Comparison of ENCODE assay signal across 20 cellular contexts in the genomic region with DNA sequence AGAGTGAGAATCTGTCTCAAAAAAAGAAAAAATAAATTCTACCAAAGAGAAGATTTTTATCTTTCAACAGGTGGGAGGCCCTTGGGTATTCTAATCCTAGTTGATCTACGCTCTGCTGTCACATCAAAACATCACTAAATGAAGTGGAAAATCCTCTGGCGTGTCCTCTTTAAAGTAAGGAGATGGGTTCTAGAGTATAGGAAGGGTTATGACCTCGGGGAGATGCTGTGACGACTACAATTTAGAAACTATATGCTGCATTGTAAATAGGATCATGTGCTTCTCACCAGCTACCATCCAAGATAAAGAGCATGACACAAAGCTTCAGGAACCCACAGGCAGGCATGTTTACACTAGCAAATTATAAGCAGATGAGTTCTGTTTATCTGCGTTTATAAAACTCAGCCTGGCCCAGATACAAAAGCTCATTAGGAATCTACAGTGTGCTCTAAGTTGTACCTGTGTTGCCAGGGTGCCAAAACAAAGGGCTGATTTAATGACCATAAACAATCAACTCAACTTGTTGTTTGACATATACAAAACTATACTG.
DNase-seq lines count a peak whose midpoint lies in the region; ATAC-seq, FAIRE-seq and TF ChIP-seq lines count a peak whose summit lies in the region.
"Had no signal": no experiment of that assay in that cellular context is flagged by ENCODE, and none has a peak within 500 bp of the region (broad histone marks: within the 10 kb centered on the region; RNA-seq: fewer than 3 reads in every experiment).

No MANE protein-coding gene starts in this region.

- BruUV-seq in K562 (replicated peaks; lab: Mats Ljungman, UMichigan): no TSS peak

- TF ChIP-seq EP300 in K562 (IDR thresholded peaks at IDR 0.05; ENCODE audit: low read length): no peak

- H3K9me1 ChIP-seq in K562 (ENCODE audit: control insufficient read depth, insufficient read depth, low read length): no peaks in the 10 kb centered on the region

- POLR2A ChIA-PET in K562 (lab: Yijun Ruan, JAX): no interaction called here

- H3K27me3 ChIP-seq in K562 (ENCODE audit: control insufficient read depth in 2 of 2, insufficient read depth in 2 of 2, low read length in 2 of 2) (no peaks in the 10 kb centered on the region), osteoblast (ENCODE audit: insufficient read depth, low read length) (no peaks in the 10 kb centered on the region), thyroid gland (no peaks in the 10 kb centered on the region)
- H3K27me3 ChIP-seq: spleen, upper lobe of right lung had no signal

- H3K9ac ChIP-seq in K562 (ENCODE audit: insufficient read depth in 1 of 2, low read depth in 2 of 2, low read length in 2 of 2): no peak overlapping the region

- no peak for TF ChIP-seq CTCF in K562 (IDR thresholded peaks at IDR 0.05 in 2 of 3, conservative IDR thresholded peaks at IDR 0.05 in 1 of 3; ENCODE audit: insufficient read depth in 2 of 3, low read depth in 1 of 3, low read length in 3 of 3)
- no peak for TF ChIP-seq CTCF in osteoblast (IDR thresholded peaks at IDR 0.05; ENCODE audit: extremely low read depth, low read depth, low read length)
- no peak for TF ChIP-seq CTCF in thyroid gland (IDR thresholded peaks at IDR 0.05)

- H3K4me1 ChIP-seq in K562 (replicated peaks in 1 of 2; ENCODE audit: control insufficient read depth in 2 of 2, insufficient read depth in 2 of 2, low read length in 2 of 2): no peaks in the 10 kb centered on the region
- no peaks in the 10 kb centered on the region for H3K4me1 ChIP-seq in osteoblast (ENCODE audit: insufficient read depth, low read length)
- H3K4me1 ChIP-seq in thyroid gland: no peaks in the 10 kb centered on the region
- H3K4me1 ChIP-seq: spleen, upper lobe of right lung had no signal

- H3K27ac ChIP-seq in K562 (ENCODE audit: extremely low read depth, low read depth, low read length) (no peak overlapping the region), osteoblast (ENCODE audit: low read depth, low read length) (no peak overlapping the region), thyroid gland (no peak overlapping the region)
- H3K27ac ChIP-seq: HL-60, psoas muscle, spleen, upper lobe of right lung had no signal

- 0% methylated on average over 5 of the region's 5 CpGs for WGBS in K562 (ENCODE audit: insufficient coverage, low coverage, missing lambda C conversion rate)
- WGBS in thyroid gland, 2 donors: 74 to 81% methylated on average over 5 of the region's 5 CpGs

- TF ChIP-seq POLR2A in K562 (conservative IDR thresholded peaks at IDR 0.05) (no peak), thyroid gland (IDR thresholded peaks at IDR 0.05) (no peak)

- H3K4me3 ChIP-seq in K562: no peak overlapping the region
- no peak overlapping the region for H3K4me3 ChIP-seq in osteoblast (ENCODE audit: insufficient read depth, low read length)
- H3K4me3 ChIP-seq in thyroid gland (replicated peaks in 1 of 3): no peak overlapping the region
- H3K4me3 ChIP-seq: psoas muscle, spleen, upper lobe of right lung had no signal

- TF ChIP-seq RAD21 in K562 (CRISPR knock-in tag; conservative IDR thresholded peaks at IDR 0.05 in 1 of 2, IDR thresholded peaks at IDR 0.05 in 1 of 2): no peak

- no peak overlapping the region for H3K4me2 ChIP-seq in K562 (ENCODE audit: insufficient read depth, low read length)
- H3K4me2 ChIP-seq in osteoblast (ENCODE audit: insufficient read depth, low read length): no peak overlapping the region

- H3K79me2 ChIP-seq in K562 (ENCODE audit: control insufficient read depth, insufficient read depth, low read length): no peaks in the 10 kb centered on the region
- no peaks in the 10 kb centered on the region for H3K79me2 ChIP-seq in osteoblast (ENCODE audit: insufficient read depth, low read length)

- no peaks in the 10 kb centered on the region for H3K36me3 ChIP-seq in K562 (ENCODE audit: control insufficient read depth, insufficient read depth, low read length)
- no peaks in the 10 kb centered on the region for H3K36me3 ChIP-seq in osteoblast (ENCODE audit: insufficient read depth, low read length)
- H3K36me3 ChIP-seq in thyroid gland: no peaks in the 10 kb centered on the region
- H3K36me3 ChIP-seq: spleen, upper lobe of right lung had no signal

- DNase-seq in NCI-H2107 treated with DMSO at 0.1 percent for 48 hours (lab: John Stamatoyannopoulos, UW; ENCODE audit: unreplicated experiment): peak; percentile 19
- DNase-seq in NCI-H2107 (lab: John Stamatoyannopoulos, UW): no peak
- DNase-seq in NCI-H2029 treated with DMSO at 0.1 percent for 48 hours (lab: John Stamatoyannopoulos, UW): peak; percentile 27
- DNase-seq in K562 (ENCODE audit: extremely low read depth in 1 of 4, low spot score in 3 of 4): no peak
- DNase-seq in osteoblast (ENCODE audit: insufficient read length, low spot score, missing footprints): peak; percentile 23
- DNase-seq in thyroid gland: no peak
- no peak for DNase-seq in NCI-H1694 (lab: John Stamatoyannopoulos, UW)
- DNase-seq: activated B cell treated with CpG ODN at 0.5 μM for 24 hours; activated effector memory CD4-positive, alpha-beta T cell treated with Interleukin-2 at 50 U/mL for 16 hours; KBM-7; NCI-H1436; psoas muscle; spleen; stimulated activated naive B cell treated with anti-CD40 and anti-IgM and Interleukin-4, amounts not matched to agents 10 μg/mL and 1 μg/mL and 100 μg/mL, for 72 hours; upper lobe of right lung had no signal

- no peak for FAIRE-seq in K562 (lab: Jason Lieb, UNC)
- FAIRE-seq: colon, endometrium, islet of Langerhans had no signal

- ATAC-seq in K562 (no peak), GM19467 (IDR thresholded peaks at IDR 0.05; ENCODE audit: unreplicated experiment) (no peak)
- ATAC-seq: stimulated activated naive B cell treated with anti-CD40 and anti-IgM and Interleukin-4, amounts not matched to agents 10 μg/mL and 1 μg/mL and 100 μg/mL, for 72 hours; upper lobe of right lung had no signal

- intact Hi-C loops in K562 (cut with micrococcal nuclease): no loop called here
- intact Hi-C loops in thyroid gland (cut with DNase I): no loop called here

- in situ Hi-C loops in K562 (cut with MboI): no loop called here

- H2AFZ ChIP-seq in K562 (ENCODE audit: low read depth, low read length) (no peak overlapping the region), osteoblast (ENCODE audit: low read length) (no peak overlapping the region)

- CTCF ChIA-PET in K562 (lab: Yijun Ruan, JAX; ENCODE audit: low intra/inter-chr PET ratio): no interaction called here

- H4K20me1 ChIP-seq in K562 (replicated peaks; ENCODE audit: control insufficient read depth, insufficient read depth, low read length) (no peaks in the 10 kb centered on the region), osteoblast (ENCODE audit: insufficient read depth, low read length) (no peaks in the 10 kb centered on the region)

- H3K9me3 ChIP-seq in K562 (replicated peaks; ENCODE audit: control insufficient read depth, insufficient read depth, low read depth, low read length) (no peaks in the 10 kb centered on the region), osteoblast (ENCODE audit: low read depth, low read length) (no peaks in the 10 kb centered on the region), thyroid gland (no peaks in the 10 kb centered on the region)
- H3K9me3 ChIP-seq: psoas muscle, spleen, upper lobe of right lung had no signal

TF ChIP-seq in K562, 482 proteins besides CTCF, POLR2A, EP300 and RAD21:
- TF ChIP-seq TAF1 (IDR thresholded peaks at IDR 0.05; ENCODE audit: control insufficient read depth, extremely low read depth, insufficient read depth, low read length, severe bottlenecking): no peak
- no peak for TF ChIP-seq PHF8 (IDR thresholded peaks at IDR 0.05; ENCODE audit: borderline replicate concordance, low read length)
- TF ChIP-seq, protein P1, sequence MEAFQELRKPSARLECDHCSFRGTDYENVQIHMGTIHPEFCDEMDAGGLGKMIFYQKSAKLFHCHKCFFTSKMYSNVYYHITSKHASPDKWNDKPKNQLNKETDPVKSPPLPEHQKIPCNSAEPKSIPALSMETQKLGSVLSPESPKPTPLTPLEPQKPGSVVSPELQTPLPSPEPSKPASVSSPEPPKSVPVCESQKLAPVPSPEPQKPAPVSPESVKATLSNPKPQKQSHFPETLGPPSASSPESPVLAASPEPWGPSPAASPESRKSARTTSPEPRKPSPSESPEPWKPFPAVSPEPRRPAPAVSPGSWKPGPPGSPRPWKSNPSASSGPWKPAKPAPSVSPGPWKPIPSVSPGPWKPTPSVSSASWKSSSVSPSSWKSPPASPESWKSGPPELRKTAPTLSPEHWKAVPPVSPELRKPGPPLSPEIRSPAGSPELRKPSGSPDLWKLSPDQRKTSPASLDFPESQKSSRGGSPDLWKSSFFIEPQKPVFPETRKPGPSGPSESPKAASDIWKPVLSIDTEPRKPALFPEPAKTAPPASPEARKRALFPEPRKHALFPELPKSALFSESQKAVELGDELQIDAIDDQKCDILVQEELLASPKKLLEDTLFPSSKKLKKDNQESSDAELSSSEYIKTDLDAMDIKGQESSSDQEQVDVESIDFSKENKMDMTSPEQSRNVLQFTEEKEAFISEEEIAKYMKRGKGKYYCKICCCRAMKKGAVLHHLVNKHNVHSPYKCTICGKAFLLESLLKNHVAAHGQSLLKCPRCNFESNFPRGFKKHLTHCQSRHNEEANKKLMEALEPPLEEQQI (IDR thresholded peaks at IDR 0.05): no peak
- peak; percentile 69; the same call in 1 of the 2 replicates for TF ChIP-seq FOXJ2 (tag; IDR thresholded peaks at IDR 0.05)

Comparison
In these comparisons a context has a peak if more than half of its experiments do, and no peak if none do; other contexts are left out.
1. DNase-seq: peak in NCI-H2107 treated with DMSO at 0.1 percent for 48 hours (single experiment), NCI-H2029 treated with DMSO at 0.1 percent for 48 hours (single experiment) and osteoblast (single experiment); none in NCI-H2107 (single experiment), K562 (0 of 4), thyroid gland (0 of 2) and NCI-H1694 (single experiment).